ENCODE assay signal across 8 cellular contexts in genomic region chr1:151048645-151049032, GRCh38. TPM values are rescaled to one million over a fixed set of nuclear protein-coding genes. Genes with fewer than 3 reads are reported as not detected.
A peak's percentile ranks its signal among the peaks of the same experiment; 100 is the strongest.
DNase-seq lines count a peak whose midpoint lies in the region; ATAC-seq lines count a peak whose summit lies in the region.

No MANE protein-coding gene starts in this region.

- 51% methylated on average over 3 of the region's 3 CpGs for WGBS in thymus

- H3K36me3 Mint-ChIP-seq in activated T-cell treated with anti-CD3 and anti-CD28 coated beads, Interleukin-2, amount 50 U/mL, for 72 hours (ENCODE audit: insufficient read depth in 2 of 2): peaks cover 3 to 9% of the 10 kb centered on the region in 2 donors

- peak overlapping the region; percentile 85 for H3K27ac Mint-ChIP-seq in activated T-cell treated with anti-CD3 and anti-CD28 coated beads, Interleukin-2, amount 50 U/mL, for 72 hours

- H3K27me3 Mint-ChIP-seq in activated T-cell treated with anti-CD3 and anti-CD28 coated beads, Interleukin-2, amount 50 U/mL, for 72 hours (ENCODE audit: low read depth): no peaks in the 10 kb centered on the region

- H3K27ac ChIP-seq in layer of hippocampus (ENCODE audit: low read depth, low read length) (peak overlapping the region; percentile 92), thymus (ENCODE audit: low read depth) (peak overlapping the region; percentile 11)

- peaks cover 25% of the 10 kb centered on the region for H3K4me1 Mint-ChIP-seq in activated T-cell treated with anti-CD3 and anti-CD28 coated beads, Interleukin-2, amount 50 U/mL, for 72 hours (ENCODE audit: low read depth)

- no peak for DNase-seq in activated T-cell treated with anti-CD3 and anti-CD28 coated beads, Interleukin-2, amount 50 U/mL, for 72 hours
- DNase-seq in activated T-cell treated with anti-CD3 and anti-CD28 coated beads for 4 hours (no peak), adipocyte (ENCODE audit: low read depth) (no peak), cerebellar nuclear complex (lab: John Stamatoyannopoulos, UW) (no peak), midbrain (lab: John Stamatoyannopoulos, UW) (no peak)

- H3K36me3 ChIP-seq in adipocyte (ENCODE audit: control insufficient read depth, insufficient read depth, low read length, severe bottlenecking): peaks cover 28% of the 10 kb centered on the region
- H3K36me3 ChIP-seq in thymus (ENCODE audit: control insufficient read depth, insufficient read depth): peaks cover 21% of the 10 kb centered on the region

- H3K9me3 Mint-ChIP-seq in activated T-cell treated with anti-CD3 and anti-CD28 coated beads, Interleukin-2, amount 50 U/mL, for 72 hours: no peaks in the 10 kb centered on the region

- peak overlapping the region; percentile 93 to 98 for H3K4me3 Mint-ChIP-seq in activated T-cell treated with anti-CD3 and anti-CD28 coated beads, Interleukin-2, amount 50 U/mL, for 72 hours

- H3K4me1 ChIP-seq in adipocyte (ENCODE audit: control insufficient read depth, insufficient read depth, low read length) (peaks cover 16% of the 10 kb centered on the region), thymus (ENCODE audit: control insufficient read depth, insufficient read depth, low read length) (peaks cover 7% of the 10 kb centered on the region)

- no peaks in the 10 kb centered on the region for H3K27me3 ChIP-seq in adipocyte (replicated peaks; ENCODE audit: control insufficient read depth, insufficient read depth, low read length)
- no peaks in the 10 kb centered on the region for H3K27me3 ChIP-seq in layer of hippocampus (ENCODE audit: control insufficient read depth, insufficient read depth, low read length)
- no peaks in the 10 kb centered on the region for H3K27me3 ChIP-seq in thymus (ENCODE audit: control insufficient read depth, insufficient read depth)

- H3K9me3 ChIP-seq in adipocyte (ENCODE audit: control insufficient read depth, low read length) (no peaks in the 10 kb centered on the region), thymus (ENCODE audit: control insufficient read depth) (no peaks in the 10 kb centered on the region)

- ATAC-seq in activated T-cell treated with anti-CD3 and anti-CD28 coated beads, Interleukin-2, amount 50 U/mL, for 72 hours (replicated peaks in 1 of 2): no peak
- no peak for ATAC-seq in GM21528 (IDR thresholded peaks at IDR 0.05; ENCODE audit: low FRiP score, unreplicated experiment)

- H3K9ac ChIP-seq in adipocyte (ENCODE audit: low read length): peak overlapping the region; percentile 92

- H3K4me3 ChIP-seq in adipocyte (ENCODE audit: low read length) (peak overlapping the region; percentile 93), thymus (ENCODE audit: low read length) (peak overlapping the region; percentile 76)

RNA-seq across cellular contexts. Expression of gene C1orf56, which starts 1.1 kb away (rescaled TPM):
- total RNA-seq in activated T-cell treated with anti-CD3 and anti-CD28 coated beads, Interleukin-2, amount 50 U/mL, for 72 hours: 1 to 10 TPM; 2.1 to 3.1 TPM
- polyA plus RNA-seq in thymus: 2.1 TPM

RNA-seq across cellular contexts. Expression of gene CDC42SE1, which starts 10.8 kb away (rescaled TPM):
- total RNA-seq in activated T-cell treated with anti-CD3 and anti-CD28 coated beads, Interleukin-2, amount 50 U/mL, for 72 hours: 100 to 1,000 TPM; 210 to 220 TPM
- 95.9 TPM for polyA plus RNA-seq in thymus

RNA-seq across cellular contexts. Expression of gene MLLT11, which starts 11.6 kb away (rescaled TPM):
- 1 to 10 TPM; 5.3 to 5.6 TPM for total RNA-seq in activated T-cell treated with anti-CD3 and anti-CD28 coated beads, Interleukin-2, amount 50 U/mL, for 72 hours
- polyA plus RNA-seq in thymus: 6.6 TPM

RNA-seq across cellular contexts. Expression of gene BNIPL, which starts 12.3 kb away (rescaled TPM):
- total RNA-seq in activated T-cell treated with anti-CD3 and anti-CD28 coated beads, Interleukin-2, amount 50 U/mL, for 72 hours: 1 to 10 TPM; 2.8 to 5.3 TPM
- 6.2 TPM for polyA plus RNA-seq in thymus

RNA-seq across cellular contexts. Expression of gene GABPB2, which starts 21.9 kb away (rescaled TPM):
- total RNA-seq in activated T-cell treated with anti-CD3 and anti-CD28 coated beads, Interleukin-2, amount 50 U/mL, for 72 hours: 10 to 100 TPM; 22.7 to 29.1 TPM
- polyA plus RNA-seq in thymus: 8.5 TPM
